In genomic region chr5:57177479-57178156, GRCh38 we compare ENCODE assay signal across 10 cellular contexts. TPM values are rescaled to one million over a fixed set of nuclear protein-coding genes. Genes with fewer than 3 reads are reported as not detected.
DNase-seq lines count a peak whose midpoint lies in the region; ATAC-seq and TF ChIP-seq lines count a peak whose summit lies in the region.
"Had no signal": no experiment of that assay in that cellular context is flagged by ENCODE, and none has a peak within 500 bp of the region (broad histone marks: within the 10 kb centered on the region; RNA-seq: fewer than 3 reads in every experiment).

No MANE protein-coding gene starts in this region.

- H3K27me3 ChIP-seq in left lung (no peaks in the 10 kb centered on the region), thoracic aorta (replicated peaks; ENCODE audit: insufficient read depth) (no peaks in the 10 kb centered on the region)

- H3K4me3 Mint-ChIP-seq in activated CD4-positive, alpha-beta T cell treated with anti-CD3 and anti-CD28 coated beads, Interleukin-2, amount 10 ng/mL, durations not matched to agents 24 days and 14 days: peak overlapping the region; percentile 97
- peak overlapping the region; percentile 99 for H3K4me3 Mint-ChIP-seq in activated naive CD8-positive, alpha-beta T cell

- intact Hi-C loops in activated CD4-positive, alpha-beta T cell treated with anti-CD3 and anti-CD28 coated beads, Interleukin-2, amount 10 ng/mL, durations not matched to agents 24 days and 14 days (cut with micrococcal nuclease): loop anchor here (2.0 to 10.0 kb wide), 2 partner anchors 277 to 1183 kb away; partner anchors contain the start of gene IL6ST
- intact Hi-C loops in left lung (cut with DNase I): no loop called here

- no peaks in the 10 kb centered on the region for H3K9me3 Mint-ChIP-seq in activated CD4-positive, alpha-beta T cell treated with anti-CD3 and anti-CD28 coated beads, Interleukin-2, amount 10 ng/mL, durations not matched to agents 24 days and 14 days
- H3K9me3 Mint-ChIP-seq in activated naive CD8-positive, alpha-beta T cell (ENCODE audit: low read depth): no peaks in the 10 kb centered on the region

- H3K36me3 ChIP-seq in left lung: peaks cover 0 to 6% of the 10 kb centered on the region in 2 donors
- no peaks in the 10 kb centered on the region for H3K36me3 ChIP-seq in thoracic aorta

- H3K4me3 ChIP-seq in left lung (peak overlapping the region; percentile 62 to 91), thoracic aorta (peak overlapping the region; percentile 86)

- peaks cover 2% of the 10 kb centered on the region for H3K27me3 Mint-ChIP-seq in activated CD4-positive, alpha-beta T cell treated with anti-CD3 and anti-CD28 coated beads, Interleukin-2, amount 10 ng/mL, durations not matched to agents 24 days and 14 days
- no peaks in the 10 kb centered on the region for H3K27me3 Mint-ChIP-seq in activated naive CD8-positive, alpha-beta T cell

- H3K9me3 ChIP-seq in left lung: no peaks in the 10 kb centered on the region
- H3K9me3 ChIP-seq in thoracic aorta: no peaks in the 10 kb centered on the region

- TF ChIP-seq CTCF in left lung (IDR thresholded peaks at IDR 0.05) (no peak), thoracic aorta (IDR thresholded peaks at IDR 0.05) (no peak)

- H3K27ac ChIP-seq in left lung (peak overlapping the region; percentile 99 to 100), thoracic aorta (peak overlapping the region in 1 of 2 donors; percentile 95)
- H3K27ac ChIP-seq: C4-2B had no signal

- ATAC-seq in left lung (no peak), thoracic aorta (ENCODE audit: insufficient number of reproducible peaks, low FRiP score, low read depth) (no peak), HG02763 (IDR thresholded peaks at IDR 0.05; ENCODE audit: unreplicated experiment) (no peak)

- peak overlapping the region; percentile 62 for H3K27ac Mint-ChIP-seq in activated CD4-positive, alpha-beta T cell treated with anti-CD3 and anti-CD28 coated beads, Interleukin-2, amount 10 ng/mL, durations not matched to agents 24 days and 14 days
- peak overlapping the region; percentile 83 for H3K27ac Mint-ChIP-seq in activated naive CD8-positive, alpha-beta T cell

- H3K4me1 Mint-ChIP-seq in activated CD4-positive, alpha-beta T cell treated with anti-CD3 and anti-CD28 coated beads, Interleukin-2, amount 10 ng/mL, durations not matched to agents 24 days and 14 days: peaks cover 55% of the 10 kb centered on the region
- H3K4me1 Mint-ChIP-seq in activated naive CD8-positive, alpha-beta T cell (ENCODE audit: low read depth): peaks cover 60% of the 10 kb centered on the region

- H3K36me3 Mint-ChIP-seq in activated CD4-positive, alpha-beta T cell treated with anti-CD3 and anti-CD28 coated beads, Interleukin-2, amount 10 ng/mL, durations not matched to agents 24 days and 14 days (ENCODE audit: low read depth): peaks cover 56% of the 10 kb centered on the region
- H3K36me3 Mint-ChIP-seq in activated naive CD8-positive, alpha-beta T cell: peaks cover 23% of the 10 kb centered on the region

- peaks cover 27 to 81% of the 10 kb centered on the region in 2 donors for H3K4me1 ChIP-seq in left lung
- H3K4me1 ChIP-seq in thoracic aorta (ENCODE audit: control insufficient read depth in 1 of 2, low read depth in 2 of 2): peaks cover 48 to 63% of the 10 kb centered on the region in 2 donors

- DNase-seq in activated CD4-positive, alpha-beta T cell treated with anti-CD3 and anti-CD28 coated beads, Interleukin-2, amount 10 ng/mL, durations not matched to agents 24 days and 14 days: no peak
- DNase-seq in activated CD4-positive, alpha-beta T cell treated with anti-CD3 and anti-CD28 coated beads, Interleukin-2, amount 50 U/mL, for 4 hours: no peak
- no peak for DNase-seq in left lung
- DNase-seq in thoracic aorta (ENCODE audit: low spot score): no peak
- DNase-seq in hepatic stellate cell (ENCODE audit: low spot score): no peak
- no peak for DNase-seq in 8988T
- DNase-seq: NCI-H2171 treated with DMSO at 0.1 percent for 48 hours had no signal

RNA-seq across cellular contexts. Expression of gene GPBP1, which starts 3.8 kb away (rescaled TPM):
- total RNA-seq in activated CD4-positive, alpha-beta T cell treated with anti-CD3 and anti-CD28 coated beads, Interleukin-2, amount 10 ng/mL, durations not matched to agents 24 days and 14 days: 85.2 and 86.7 TPM in 2 replicates
- total RNA-seq in left lung (10 to 100 TPM; 55.3 to 59.6 TPM), thoracic aorta (10 to 100 TPM; 40.2 to 93.0 TPM)
